7 cellular contexts compared by ENCODE assay signal in the genomic region with DNA sequence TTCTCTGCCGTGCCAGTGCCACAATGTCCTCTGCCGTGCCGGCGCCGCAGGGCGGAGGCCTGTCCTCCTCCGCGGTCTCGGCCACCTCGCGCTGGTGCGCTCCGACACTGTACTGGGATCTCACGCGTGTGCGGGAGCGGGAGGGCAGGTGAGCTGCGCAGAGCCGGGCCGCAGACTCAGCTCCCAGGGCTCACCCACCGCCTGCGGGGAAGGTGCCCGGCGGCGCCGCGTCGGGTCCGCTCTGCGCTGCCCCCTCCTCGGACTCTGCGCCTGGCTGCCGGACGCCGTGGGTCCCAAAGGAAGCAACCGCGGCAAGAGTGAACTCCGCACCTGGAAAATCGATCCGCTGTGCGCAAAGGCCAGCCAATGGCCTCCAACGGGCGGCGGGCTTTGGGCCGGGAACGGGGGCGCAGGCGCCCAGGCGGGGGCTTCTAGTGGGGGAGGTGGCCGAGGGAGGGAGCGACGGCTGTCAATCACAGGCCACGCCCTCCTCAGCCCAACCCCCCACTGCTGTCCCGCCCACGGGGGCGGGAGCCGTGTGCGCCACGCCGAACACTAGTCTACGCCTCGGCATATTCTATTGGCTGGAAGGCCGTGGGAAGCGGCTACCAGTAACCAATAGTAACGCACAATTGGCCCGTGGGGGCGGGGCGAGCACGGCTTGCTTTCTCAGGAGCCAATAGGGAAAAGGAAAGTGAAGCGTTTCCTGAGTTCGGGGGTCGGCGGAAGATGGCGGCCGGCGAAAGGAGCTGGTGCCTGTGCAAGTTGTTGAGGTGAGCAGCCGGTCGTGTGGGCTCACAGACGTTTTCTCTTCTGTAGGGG.
DNase-seq lines count a peak whose midpoint lies in the region; ATAC-seq, FAIRE-seq and TF ChIP-seq lines count a peak whose summit lies in the region.

ALG11 (plus strand) TSS at position 709 of the 822 bp plus-strand sequence; CDS start at position 730, 21 bp downstream.

- peak; percentile 98 for FAIRE-seq in GM18507 (lab: Jason Lieb, UNC)

- peak within 1 kb of the TSS; percentile 100 for H3K4me3 ChIP-seq in retinal pigment epithelial cell (ENCODE audit: low read length)

- DNase-seq in GM18507 (ENCODE audit: extremely low spot score, insufficient read length, low read depth) (peak; percentile 97), NCI-H2029 treated with DMSO at 0.1 percent for 48 hours (lab: John Stamatoyannopoulos, UW) (peak; percentile 56), T-helper 9 cell (peak; percentile 99), astrocyte of the hippocampus (ENCODE audit: low read depth, low spot score) (peak; percentile 99), hippocampal formation (lab: John Stamatoyannopoulos, UW) (peak; percentile 98), retinal pigment epithelial cell (ENCODE audit: low read depth) (peak; percentile 89)

- ATAC-seq in HG02981 (IDR thresholded peaks at IDR 0.05; ENCODE audit: unreplicated experiment): peak; percentile 99

- no peak for TF ChIP-seq CTCF in retinal pigment epithelial cell (conservative IDR thresholded peaks at IDR 0.05; ENCODE audit: low read depth, low read length)

Comparison
In these comparisons a context has a peak if more than half of its experiments do, and no peak if none do; other contexts are left out.
1. Peak in every context shown above with its lines: DNase-seq, ATAC-seq and H3K4me3 ChIP-seq.